ENCODE assay signal across 13 cellular contexts in genomic region chr6:39227476-39227875, GRCh38. TPM values are rescaled to one million over a fixed set of nuclear protein-coding genes. Genes with fewer than 3 reads are reported as not detected.
DNase-seq lines count a peak whose midpoint lies in the region; ATAC-seq and TF ChIP-seq lines count a peak whose summit lies in the region.
"Had no signal": no experiment of that assay in that cellular context is flagged by ENCODE, and none has a peak within 500 bp of the region (broad histone marks: within the 10 kb centered on the region; RNA-seq: fewer than 3 reads in every experiment).

No MANE protein-coding gene starts in this region.

- H3K9me3 ChIP-seq in CD4-positive, alpha-beta memory T cell (ENCODE audit: control insufficient read depth in 1 of 2, low read length in 2 of 2), result no peaks in the 10 kb centered on the region
- no peaks in the 10 kb centered on the region for H3K9me3 ChIP-seq in HUES6 (ENCODE audit: control insufficient read depth, insufficient read depth, low read depth, low read length)
- H3K9me3 ChIP-seq: gastrocnemius medialis had no signal

- ATAC-seq in natural killer cell treated with Interleukin-12 subunit alpha and Interleukin-12 subunit beta and Interleukin-15 and Interleukin-18, amount 100 ng/mL, for 72 hours, result no peak
- ATAC-seq in HG02610 (IDR thresholded peaks at IDR 0.05; ENCODE audit: unreplicated experiment), result no peak
- ATAC-seq in HG02938 (IDR thresholded peaks at IDR 0.05; ENCODE audit: unreplicated experiment), result no peak
- ATAC-seq: gastrocnemius medialis had no signal

- no peak for DNase-seq in CD4-positive, alpha-beta memory T cell
- DNase-seq in coronary artery (ENCODE audit: low spot score) (no peak), RWPE1 (ENCODE audit: low spot score) (no peak), iPS-NIHi11 (ENCODE audit: low spot score) (no peak)
- peak; percentile 31 for DNase-seq in natural killer cell treated with Interleukin-12 subunit alpha and Interleukin-12 subunit beta and Interleukin-15 and Interleukin-18, amount 100 ng/mL, for 72 hours (ENCODE audit: low spot score)
- DNase-seq: central memory CD4-positive, alpha-beta T cell; gastrocnemius medialis; Kasumi-1; NCI-H526 treated with DMSO at 0.1 percent for 48 hours; substantia nigra had no signal

- H3K4me1 ChIP-seq in CD4-positive, alpha-beta memory T cell (ENCODE audit: insufficient read depth, low read length), result peaks cover 61% of the 10 kb centered on the region
- H3K4me1 ChIP-seq in HUES6 (ENCODE audit: control insufficient read depth, insufficient read depth, low read length), result peaks cover 79% of the 10 kb centered on the region
- H3K4me1 ChIP-seq: gastrocnemius medialis had no signal

- H3K4me3 ChIP-seq in CD4-positive, alpha-beta memory T cell (ENCODE audit: low read length in 2 of 2), result peak overlapping the region; percentile 69 to 70
- peak overlapping the region; percentile 91 for H3K4me3 ChIP-seq in HUES6 (ENCODE audit: low read depth, low read length)
- peak overlapping the region; percentile 71 for H3K4me3 ChIP-seq in coronary artery
- H3K4me3 ChIP-seq: gastrocnemius medialis had no signal

- H3K9me3 Mint-ChIP-seq in CD4-positive, alpha-beta memory T cell, result peaks cover 0 to 1% (median 0%) of the 10 kb centered on the region in 8 donors
- no peaks in the 10 kb centered on the region for H3K9me3 Mint-ChIP-seq in natural killer cell treated with Interleukin-12 subunit alpha and Interleukin-12 subunit beta and Interleukin-15 and Interleukin-18, amount 100 ng/mL, for 72 hours

- peak overlapping the region; percentile 57 to 86 (median 78) for H3K4me3 Mint-ChIP-seq in CD4-positive, alpha-beta memory T cell
- peak overlapping the region; percentile 80 for H3K4me3 Mint-ChIP-seq in natural killer cell treated with Interleukin-12 subunit alpha and Interleukin-12 subunit beta and Interleukin-15 and Interleukin-18, amount 100 ng/mL, for 72 hours

- H3K27ac Mint-ChIP-seq in CD4-positive, alpha-beta memory T cell, result peak overlapping the region in 4 of 7 donors; percentile 13 to 59 (median 42)
- H3K27ac Mint-ChIP-seq in natural killer cell treated with Interleukin-12 subunit alpha and Interleukin-12 subunit beta and Interleukin-15 and Interleukin-18, amount 100 ng/mL, for 72 hours, result peak overlapping the region in 1 of 2 donors; percentile 0

- peaks cover 28 to 58% (median 41%) of the 10 kb centered on the region in 4 donors for H3K4me1 Mint-ChIP-seq in CD4-positive, alpha-beta memory T cell
- H3K4me1 Mint-ChIP-seq in natural killer cell treated with Interleukin-12 subunit alpha and Interleukin-12 subunit beta and Interleukin-15 and Interleukin-18, amount 100 ng/mL, for 72 hours (ENCODE audit: low read depth in 2 of 2), result peaks cover 21 to 39% of the 10 kb centered on the region in 2 donors

- H3K36me3 Mint-ChIP-seq in CD4-positive, alpha-beta memory T cell, result no peaks in the 10 kb centered on the region
- no peaks in the 10 kb centered on the region for H3K36me3 Mint-ChIP-seq in natural killer cell treated with Interleukin-12 subunit alpha and Interleukin-12 subunit beta and Interleukin-15 and Interleukin-18, amount 100 ng/mL, for 72 hours

- POLR2A ChIA-PET in CD4-positive, alpha-beta memory T cell (lab: Charles Lee; ENCODE audit: partially characterized antibody), result no interaction called here
- POLR2A ChIA-PET in RWPE1 (lab: Yijun Ruan, JAX; ENCODE audit: low non-redundant PET), result no interaction called here

- H3K36me3 ChIP-seq in CD4-positive, alpha-beta memory T cell (ENCODE audit: insufficient read depth, low read length), result no peaks in the 10 kb centered on the region
- H3K36me3 ChIP-seq in HUES6 (ENCODE audit: control insufficient read depth, insufficient read depth, low read length), result no peaks in the 10 kb centered on the region
- H3K36me3 ChIP-seq: gastrocnemius medialis had no signal

- no peaks in the 10 kb centered on the region for H3K27me3 ChIP-seq in CD4-positive, alpha-beta memory T cell (ENCODE audit: insufficient read depth, low read length)
- H3K27me3 ChIP-seq in HUES6 (ENCODE audit: control insufficient read depth, insufficient read depth, low read length), result peaks cover 15% of the 10 kb centered on the region; the same call in 1 of the 2 replicates

- H3K27me3 Mint-ChIP-seq in CD4-positive, alpha-beta memory T cell, result peaks cover 0 to 2% of the 10 kb centered on the region in 2 donors
- peaks cover 7 to 11% of the 10 kb centered on the region in 2 donors for H3K27me3 Mint-ChIP-seq in natural killer cell treated with Interleukin-12 subunit alpha and Interleukin-12 subunit beta and Interleukin-15 and Interleukin-18, amount 100 ng/mL, for 72 hours

- intact Hi-C loops in CD4-positive, alpha-beta memory T cell (cut with micrococcal nuclease), result loop anchor here (5.0 kb wide), 1 partner anchor 350 kb away; no protein-coding TSS in a partner anchor

- CTCF ChIA-PET in CD4-positive, alpha-beta memory T cell (lab: Charles Lee; ENCODE audit: partially characterized antibody), result no interaction called here
- CTCF ChIA-PET in RWPE1 (lab: Yijun Ruan, JAX), result interaction anchor here (0.8 kb wide), 1 partner anchor 24 kb away, joined by 3 read pairs; no protein-coding TSS in a partner anchor

- H3K27ac ChIP-seq in CD4-positive, alpha-beta memory T cell (ENCODE audit: low read depth, low read length), result no peak overlapping the region
- H3K27ac ChIP-seq in HUES6 (ENCODE audit: low read depth, low read length) (no peak overlapping the region), coronary artery (no peak overlapping the region), RWPE1 (no peak overlapping the region)
- H3K27ac ChIP-seq: gastrocnemius medialis had no signal

- TF ChIP-seq CTCF in coronary artery (IDR thresholded peaks at IDR 0.05) (no peak), RWPE1 (conservative IDR thresholded peaks at IDR 0.05; ENCODE audit: low read depth) (no peak)

- no peak overlapping the region for H3K9ac ChIP-seq in HUES6 (ENCODE audit: low read length)

RNA-seq across cellular contexts. Expression of gene KCNK5, which starts 1.8 kb away (rescaled TPM):
- total RNA-seq in CD4-positive, alpha-beta memory T cell, result under 1 TPM; 0.79 to 0.83 TPM
- under 1 TPM in 1 of 2 donors, not detected in 1; 0.17 TPM for polyA plus RNA-seq in CD4-positive, alpha-beta memory T cell
- 10 to 100 TPM in 1 of 2 donors, 1 to 10 TPM in 1; 2.1 to 10.9 TPM for total RNA-seq in natural killer cell treated with Interleukin-12 subunit alpha and Interleukin-12 subunit beta and Interleukin-15 and Interleukin-18, amount 100 ng/mL, for 72 hours
